20 cellular contexts compared by ENCODE assay signal in the genomic region with DNA sequence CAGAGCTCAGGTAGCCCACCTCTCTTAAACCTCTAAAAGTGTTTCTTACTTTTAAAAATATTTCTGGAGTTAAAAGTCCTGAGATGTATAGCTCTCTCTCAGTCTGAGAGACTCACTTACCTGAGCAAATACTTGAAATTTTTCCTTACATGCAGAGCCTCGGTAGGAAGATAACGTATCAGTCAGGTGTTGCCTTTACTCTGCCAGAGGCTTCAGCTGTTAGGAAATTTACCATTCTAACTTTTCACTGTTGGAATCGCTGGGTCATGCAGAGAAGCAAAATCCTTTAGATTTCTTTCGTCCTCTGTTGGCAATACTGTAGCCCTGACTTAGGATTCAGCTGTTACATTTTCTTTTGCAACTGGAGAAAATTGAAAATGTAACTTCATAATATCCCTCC. TPM values are rescaled to one million over a fixed set of nuclear protein-coding genes. Genes with fewer than 3 reads are reported as not detected.
"Had no signal": no experiment of that assay in that cellular context is flagged by ENCODE, and none has a peak within 500 bp of the region (broad histone marks: within the 10 kb centered on the region; RNA-seq: fewer than 3 reads in every experiment).

No MANE protein-coding gene starts in this region.

- H3K36me3 Mint-ChIP-seq: activated CD8-positive, alpha-beta memory T cell treated with anti-CD3 and anti-CD28 coated beads, Interleukin-2, amount 10 ng/mL, durations not matched to agents 7 days and 5 days; activated naive CD4-positive, alpha-beta T cell treated with anti-CD3 and anti-CD28 coated beads, Interleukin-2, amount 50 U/mL, for 24 hours; brain; memory B cell; naive B cell had no signal

- H3K36me3 ChIP-seq: thyroid gland had no signal

- FAIRE-seq: endometrium had no signal

- DNase-seq: activated CD4-positive, alpha-beta memory T cell treated with anti-CD3 and anti-CD28 coated beads, Interleukin-2, amount 10 ng/mL, durations not matched to agents 7 days and 5 days; activated CD4-positive, alpha-beta T cell treated with anti-CD3 and anti-CD28 coated beads, Interleukin-2, amount 10 ng/mL, durations not matched to agents 24 days and 14 days; activated CD8-positive, alpha-beta memory T cell treated with anti-CD3 and anti-CD28 coated beads, Interleukin-2, amount 10 ng/mL, durations not matched to agents 7 days and 5 days; activated gamma-delta T cell treated with Interleukin-2 at 50 U/mL for 16 hours; anterior cingulate cortex; foreskin fibroblast; naive B cell; right cardiac atrium; stimulated activated CD4-positive, alpha-beta T cell treated with anti-CD3 and anti-CD28 coated beads, Interleukin-4, amount 100 ng/mL, for 4 hours; stimulated activated naive CD8-positive, alpha-beta T cell treated with anti-CD3 and anti-CD28 coated beads, Interleukin-15, Interleukin-2, amounts not matched to agents 100 U/mL and 50 U/mL, for 24 hours; substantia nigra; thyroid gland had no signal

- H3K27me3 ChIP-seq: thyroid gland had no signal

- H3K27ac Mint-ChIP-seq: activated CD4-positive, alpha-beta memory T cell treated with anti-CD3 and anti-CD28 coated beads, Interleukin-2, amount 10 ng/mL, durations not matched to agents 7 days and 5 days; activated CD4-positive, alpha-beta T cell treated with anti-CD3 and anti-CD28 coated beads, Interleukin-2, amount 10 ng/mL, durations not matched to agents 24 days and 14 days; activated CD8-positive, alpha-beta memory T cell treated with anti-CD3 and anti-CD28 coated beads, Interleukin-2, amount 10 ng/mL, durations not matched to agents 7 days and 5 days; activated naive CD4-positive, alpha-beta T cell treated with anti-CD3 and anti-CD28 coated beads, Interleukin-2, amount 50 U/mL, for 24 hours; memory B cell; naive B cell had no signal

- H3K4me3 Mint-ChIP-seq: activated CD4-positive, alpha-beta memory T cell treated with anti-CD3 and anti-CD28 coated beads, Interleukin-2, amount 10 ng/mL, durations not matched to agents 7 days and 5 days; activated CD4-positive, alpha-beta T cell treated with anti-CD3 and anti-CD28 coated beads, Interleukin-2, amount 10 ng/mL, durations not matched to agents 24 days and 14 days; activated CD8-positive, alpha-beta memory T cell treated with anti-CD3 and anti-CD28 coated beads, Interleukin-2, amount 10 ng/mL, durations not matched to agents 7 days and 5 days; activated naive CD4-positive, alpha-beta T cell treated with anti-CD3 and anti-CD28 coated beads, Interleukin-2, amount 50 U/mL, for 24 hours; brain; memory B cell; naive B cell had no signal

- H3K4me1 Mint-ChIP-seq: activated CD4-positive, alpha-beta memory T cell treated with anti-CD3 and anti-CD28 coated beads, Interleukin-2, amount 10 ng/mL, durations not matched to agents 7 days and 5 days; activated CD8-positive, alpha-beta memory T cell treated with anti-CD3 and anti-CD28 coated beads, Interleukin-2, amount 10 ng/mL, durations not matched to agents 7 days and 5 days; activated naive CD4-positive, alpha-beta T cell treated with anti-CD3 and anti-CD28 coated beads, Interleukin-2, amount 50 U/mL, for 24 hours; memory B cell; naive B cell had no signal

- H3K27me3 Mint-ChIP-seq: activated CD4-positive, alpha-beta memory T cell treated with anti-CD3 and anti-CD28 coated beads, Interleukin-2, amount 10 ng/mL, durations not matched to agents 7 days and 5 days; activated CD8-positive, alpha-beta memory T cell treated with anti-CD3 and anti-CD28 coated beads, Interleukin-2, amount 10 ng/mL, durations not matched to agents 7 days and 5 days; activated naive CD4-positive, alpha-beta T cell treated with anti-CD3 and anti-CD28 coated beads, Interleukin-2, amount 50 U/mL, for 24 hours; brain; naive B cell had no signal

- H3K9me3 Mint-ChIP-seq: activated CD4-positive, alpha-beta memory T cell treated with anti-CD3 and anti-CD28 coated beads, Interleukin-2, amount 10 ng/mL, durations not matched to agents 7 days and 5 days; activated naive CD4-positive, alpha-beta T cell treated with anti-CD3 and anti-CD28 coated beads, Interleukin-2, amount 50 U/mL, for 24 hours; brain; memory B cell; naive B cell had no signal

- H3K9me3 ChIP-seq: thyroid gland had no signal

RNA-seq across cellular contexts. Expression of gene KCNJ16, which starts 20.1 kb away (rescaled TPM):
- total RNA-seq: activated CD4-positive, alpha-beta memory T cell treated with anti-CD3 and anti-CD28 coated beads, Interleukin-2, amount 10 ng/mL, durations not matched to agents 7 days and 5 days; activated CD4-positive, alpha-beta T cell treated with anti-CD3 and anti-CD28 coated beads, Interleukin-2, amount 10 ng/mL, durations not matched to agents 24 days and 14 days; activated CD8-positive, alpha-beta memory T cell treated with anti-CD3 and anti-CD28 coated beads, Interleukin-2, amount 10 ng/mL, durations not matched to agents 7 days and 5 days; cardiac septum; fibroblast of lung; osteocyte; T-helper 2 cell treated with Interferon-gamma antibody and Interleukin-4, amounts not matched to agents 100 ng/mL and 5 ng/mL, for 36 hours had no signal
- polyA plus RNA-seq: fibroblast of lung, right cardiac atrium had no signal
